Comparison of ENCODE assay signal across 1 cellular context in genomic region chr16:3023669-3024478, GRCh38.
TF ChIP-seq lines count a peak whose summit lies in the region.

Gene HCFC1R1 (minus strand): TSS chr16:3023942. CDS start chr16:3023941, 1 bp downstream.
Gene THOC6 (plus strand): TSS chr16:3024035. CDS start chr16:3024327, 292 bp downstream.

TF ChIP-seq in WTC11, 78 proteins besides CTCF, POLR2A, EP300 and RAD21 (continued from another document):
- TF ChIP-seq, protein P1, sequence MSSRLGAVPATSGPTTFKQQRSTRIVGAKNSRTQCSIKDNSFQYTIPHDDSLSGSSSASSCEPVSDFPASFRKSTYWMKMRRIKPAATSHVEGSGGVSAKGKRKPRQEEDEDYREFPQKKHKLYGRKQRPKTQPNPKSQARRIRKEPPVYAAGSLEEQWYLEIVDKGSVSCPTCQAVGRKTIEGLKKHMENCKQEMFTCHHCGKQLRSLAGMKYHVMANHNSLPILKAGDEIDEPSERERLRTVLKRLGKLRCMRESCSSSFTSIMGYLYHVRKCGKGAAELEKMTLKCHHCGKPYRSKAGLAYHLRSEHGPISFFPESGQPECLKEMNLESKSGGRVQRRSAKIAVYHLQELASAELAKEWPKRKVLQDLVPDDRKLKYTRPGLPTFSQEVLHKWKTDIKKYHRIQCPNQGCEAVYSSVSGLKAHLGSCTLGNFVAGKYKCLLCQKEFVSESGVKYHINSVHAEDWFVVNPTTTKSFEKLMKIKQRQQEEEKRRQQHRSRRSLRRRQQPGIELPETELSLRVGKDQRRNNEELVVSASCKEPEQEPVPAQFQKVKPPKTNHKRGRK (CRISPR knock-in tag; IDR thresholded peaks at IDR 0.05; ENCODE audit: borderline replicate concordance), result no peak
- TF ChIP-seq, protein P2, sequence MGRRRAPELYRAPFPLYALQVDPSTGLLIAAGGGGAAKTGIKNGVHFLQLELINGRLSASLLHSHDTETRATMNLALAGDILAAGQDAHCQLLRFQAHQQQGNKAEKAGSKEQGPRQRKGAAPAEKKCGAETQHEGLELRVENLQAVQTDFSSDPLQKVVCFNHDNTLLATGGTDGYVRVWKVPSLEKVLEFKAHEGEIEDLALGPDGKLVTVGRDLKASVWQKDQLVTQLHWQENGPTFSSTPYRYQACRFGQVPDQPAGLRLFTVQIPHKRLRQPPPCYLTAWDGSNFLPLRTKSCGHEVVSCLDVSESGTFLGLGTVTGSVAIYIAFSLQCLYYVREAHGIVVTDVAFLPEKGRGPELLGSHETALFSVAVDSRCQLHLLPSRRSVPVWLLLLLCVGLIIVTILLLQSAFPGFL (CRISPR knock-in tag; IDR thresholded peaks at IDR 0.05; ENCODE audit: borderline replicate concordance), result no peak
- no peak for TF ChIP-seq ZNF317 (CRISPR knock-in tag; IDR thresholded peaks at IDR 0.05; ENCODE audit: borderline replicate concordance, low read depth)
- peak; percentile 76; the same call in 1 of the 2 replicates for TF ChIP-seq ZNF219 (CRISPR knock-in tag; IDR thresholded peaks at IDR 0.05; ENCODE audit: borderline replicate concordance)
- no peak for TF ChIP-seq ELF4 (CRISPR knock-in tag; IDR thresholded peaks at IDR 0.05; ENCODE audit: low read depth)
- no peak for TF ChIP-seq ZNF423 (CRISPR knock-in tag; IDR thresholded peaks at IDR 0.05)
- TF ChIP-seq, protein P3, sequence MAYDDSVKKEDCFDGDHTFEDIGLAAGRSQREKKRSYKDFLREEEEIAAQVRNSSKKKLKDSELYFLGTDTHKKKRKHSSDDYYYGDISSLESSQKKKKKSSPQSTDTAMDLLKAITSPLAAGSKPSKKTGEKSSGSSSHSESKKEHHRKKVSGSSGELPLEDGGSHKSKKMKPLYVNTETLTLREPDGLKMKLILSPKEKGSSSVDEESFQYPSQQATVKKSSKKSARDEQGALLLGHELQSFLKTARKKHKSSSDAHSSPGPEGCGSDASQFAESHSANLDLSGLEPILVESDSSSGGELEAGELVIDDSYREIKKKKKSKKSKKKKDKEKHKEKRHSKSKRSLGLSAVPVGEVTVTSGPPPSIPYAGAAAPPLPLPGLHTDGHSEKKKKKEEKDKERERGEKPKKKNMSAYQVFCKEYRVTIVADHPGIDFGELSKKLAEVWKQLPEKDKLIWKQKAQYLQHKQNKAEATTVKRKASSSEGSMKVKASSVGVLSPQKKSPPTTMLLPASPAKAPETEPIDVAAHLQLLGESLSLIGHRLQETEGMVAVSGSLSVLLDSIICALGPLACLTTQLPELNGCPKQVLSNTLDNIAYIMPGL (CRISPR knock-in tag; IDR thresholded peaks at IDR 0.05), result no peak
- TF ChIP-seq RORB (CRISPR knock-in tag; IDR thresholded peaks at IDR 0.05), result no peak
- peak; percentile 39; the same call in 1 of the 2 replicates for TF ChIP-seq FOXK1 (CRISPR knock-in tag; IDR thresholded peaks at IDR 0.05)
- TF ChIP-seq ZBTB21 (CRISPR knock-in tag; IDR thresholded peaks at IDR 0.05; ENCODE audit: borderline replicate concordance), result no peak; the same call in 1 of the 2 replicates
- TF ChIP-seq ZMAT4 (CRISPR knock-in tag; IDR thresholded peaks at IDR 0.05), result peak; percentile 75
- peak; percentile 92 for TF ChIP-seq SP1 (CRISPR knock-in tag; conservative IDR thresholded peaks at IDR 0.05)
